ENCODE assay signal across 16 cellular contexts in genomic region chr20:1707588-1708449, GRCh38. TPM values are rescaled to one million over a fixed set of nuclear protein-coding genes. Genes with fewer than 3 reads are reported as not detected.
DNase-seq lines count a peak whose midpoint lies in the region; ATAC-seq, FAIRE-seq and TF ChIP-seq lines count a peak whose summit lies in the region.
"Had no signal": no experiment of that assay in that cellular context is flagged by ENCODE, and none has a peak within 500 bp of the region (broad histone marks: within the 10 kb centered on the region; RNA-seq: fewer than 3 reads in every experiment).

No MANE protein-coding gene starts in this region.

- no peak overlapping the region for H3K9ac ChIP-seq in GM12878 (ENCODE audit: control insufficient read depth, insufficient read depth, low read length)
- H3K9ac ChIP-seq: parathyroid adenoma had no signal

- TF ChIP-seq CTCF in GM12878 (IDR thresholded peaks at IDR 0.05 in 2 of 3, conservative IDR thresholded peaks at IDR 0.05 in 1 of 3; ENCODE audit: control insufficient read depth in 2 of 3, extremely low read depth in 1 of 3, insufficient read depth in 1 of 3, low read depth in 3 of 3, low read length in 3 of 3), result no peak

- H3K79me2 ChIP-seq in GM12878 (ENCODE audit: control insufficient read depth, insufficient read depth, low read length), result no peaks in the 10 kb centered on the region
- H3K79me2 ChIP-seq: parathyroid adenoma had no signal

- no peaks in the 10 kb centered on the region for H3K27me3 Mint-ChIP-seq in stimulated activated naive CD8-positive, alpha-beta T cell treated with anti-CD3 and anti-CD28 coated beads, Interleukin-15, amount 100 ng/mL, for 72 hours

- no peaks in the 10 kb centered on the region; a peak in 1 of 4 replicates for H3K27me3 ChIP-seq in GM12878 (replicated peaks in 1 of 2; ENCODE audit: control insufficient read depth in 2 of 2, insufficient read depth in 2 of 2, low read length in 1 of 2)

- FAIRE-seq in GM12878 (lab: Jason Lieb, UNC), result no peak
- FAIRE-seq: RCC 7860 had no signal

- peaks cover 30% of the 10 kb centered on the region for H3K4me1 Mint-ChIP-seq in stimulated activated naive CD8-positive, alpha-beta T cell treated with anti-CD3 and anti-CD28 coated beads, Interleukin-15, amount 100 ng/mL, for 72 hours

- intact Hi-C loops in GM12878 (cut with micrococcal nuclease; ENCODE audit: unreplicated experiment), result no loop called here

- in situ Hi-C loops in GM12878 (cut with MboI), result no loop called here

- 11% methylated on average over 6 of the region's 6 CpGs for WGBS in GM12878 (ENCODE audit: insufficient coverage, insufficient replicate concordance, low lambda C conversion rate, missing lambda C conversion rate)

- SMC1A ChIA-PET in GM12878 (lab: Charles Lee; ENCODE audit: uncharacterized antibody, unreplicated experiment), result interaction anchor here (0.9 kb wide), 1 partner anchor 27 kb away, joined by 3 read pairs; no protein-coding TSS in a partner anchor

- peaks cover 8 to 25% of the 10 kb centered on the region in 2 donors for H3K9me3 Mint-ChIP-seq in stimulated activated naive CD8-positive, alpha-beta T cell treated with anti-CD3 and anti-CD28 coated beads, Interleukin-15, amount 100 ng/mL, for 72 hours

- TF ChIP-seq EP300 in GM12878 (IDR thresholded peaks at IDR 0.05; ENCODE audit: borderline replicate concordance in 1 of 2, control insufficient read depth in 1 of 2, low read depth in 2 of 2, low read length in 2 of 2), result no peak

- TF ChIP-seq POLR2A in GM12878 (IDR thresholded peaks at IDR 0.05; ENCODE audit: low read depth, low read length), result no peak

- H3K27ac ChIP-seq in GM12878 (ENCODE audit: control insufficient read depth, insufficient read depth), result no peak overlapping the region
- H3K27ac ChIP-seq: adrenal gland, parathyroid adenoma had no signal

- CTCF ChIA-PET in GM12878 (lab: Yijun Ruan, JAX), result interaction anchor here (1.9 kb wide), 1 partner anchor 27 kb away, joined by 5 read pairs; no protein-coding TSS in a partner anchor

- H3K4me2 ChIP-seq in GM12878 (ENCODE audit: control insufficient read depth, insufficient read depth), result 0 out of 2 replicates have a peak overlapping the region, but pooled peaks have one; percentile 2

- POLR2A ChIA-PET in GM12878 (lab: Charles Lee), result no interaction called here

- BruUV-seq in GM12878 (replicated peaks; lab: Mats Ljungman, UMichigan), result no TSS peak

- peak overlapping the region; percentile 42 to 89 for H3K27ac Mint-ChIP-seq in stimulated activated naive CD8-positive, alpha-beta T cell treated with anti-CD3 and anti-CD28 coated beads, Interleukin-15, amount 100 ng/mL, for 72 hours

- peaks cover 3% of the 10 kb centered on the region for H3K4me1 ChIP-seq in GM12878 (ENCODE audit: control insufficient read depth, insufficient read depth, low read length)
- H3K4me1 ChIP-seq: adrenal gland, parathyroid adenoma had no signal

- DNase-seq in stimulated activated naive CD8-positive, alpha-beta T cell treated with anti-CD3 and anti-CD28 coated beads, Interleukin-15, amount 100 ng/mL, for 72 hours, result no peak
- DNase-seq in stimulated activated naive CD8-positive, alpha-beta T cell treated with anti-CD3 and anti-CD28 coated beads, Interleukin-15, Interleukin-2, amounts not matched to agents 100 U/mL and 50 U/mL, for 24 hours, result no peak
- peak; percentile 23 for DNase-seq in SIG-M5 (lab: John Stamatoyannopoulos, UW)
- DNase-seq in GM12878 (ENCODE audit: low read depth, low spot score), result no peak
- DNase-seq in iPS-NIHi7 (ENCODE audit: extremely low spot score), result no peak
- no peak for DNase-seq in left lobe of liver (ENCODE audit: low spot score)
- DNase-seq: adrenal gland, head of caudate nucleus, kidney glomerular epithelial cell, NCI-H146 had no signal

- H3K36me3 ChIP-seq in GM12878 (ENCODE audit: control insufficient read depth in 2 of 2, insufficient read depth in 2 of 2, low read length in 1 of 2), result no peaks in the 10 kb centered on the region
- H3K36me3 ChIP-seq: adrenal gland had no signal

- H3K9me3 ChIP-seq in GM12878 (replicated peaks; ENCODE audit: control insufficient read depth, insufficient read depth, low read length), result no peaks in the 10 kb centered on the region; the same call in 2 of the 3 replicates
- H3K9me3 ChIP-seq: adrenal gland had no signal

- H3K4me3 Mint-ChIP-seq in stimulated activated naive CD8-positive, alpha-beta T cell treated with anti-CD3 and anti-CD28 coated beads, Interleukin-15, amount 100 ng/mL, for 72 hours, result peak overlapping the region; percentile 39 to 67

- H3K4me3 ChIP-seq in GM12878, result no peak overlapping the region
- H3K4me3 ChIP-seq: adrenal gland had no signal

- RAD21 ChIA-PET in GM12878 (lab: Charles Lee; ENCODE audit: unreplicated experiment), result no interaction called here

- peak; percentile 37 for ATAC-seq in stimulated activated naive CD8-positive, alpha-beta T cell treated with anti-CD3 and anti-CD28 coated beads, Interleukin-15, amount 100 ng/mL, for 72 hours
- no peak for ATAC-seq in stimulated activated naive CD8-positive, alpha-beta T cell treated with anti-CD3 and anti-CD28 coated beads, Interleukin-15, Interleukin-2, amounts not matched to agents 100 U/mL and 50 U/mL, for 24 hours
- ATAC-seq in GM12878 (peak; percentile 41; the same call in 2 of the 3 replicates), HG03095 (IDR thresholded peaks at IDR 0.05; ENCODE audit: unreplicated experiment) (no peak), left lobe of liver (no peak), HG03565 (IDR thresholded peaks at IDR 0.05; ENCODE audit: unreplicated experiment) (no peak)

- no peaks in the 10 kb centered on the region for H4K20me1 ChIP-seq in GM12878 (ENCODE audit: control insufficient read depth, insufficient read depth)

- H2AFZ ChIP-seq in GM12878 (ENCODE audit: control insufficient read depth, low read depth, low read length), result no peak overlapping the region
- H2AFZ ChIP-seq: parathyroid adenoma had no signal

- no peak for TF ChIP-seq RAD21 in GM12878 (IDR thresholded peaks at IDR 0.05; ENCODE audit: insufficient read depth, low read depth, low read length)

TF ChIP-seq in GM12878, 131 proteins besides CTCF, POLR2A, EP300 and RAD21 (continues in another document):
- TF ChIP-seq USF1 (IDR thresholded peaks at IDR 0.05; ENCODE audit: borderline replicate concordance, extremely low read length, insufficient read depth, low read depth, low read length) (no peak), LARP7 (IDR thresholded peaks at IDR 0.05) (no peak), ZBTB33 (IDR thresholded peaks at IDR 0.05) (no peak), RBBP5 (conservative IDR thresholded peaks at IDR 0.05) (no peak), PAX5 (IDR thresholded peaks at IDR 0.05; ENCODE audit: borderline replicate concordance, low read depth, low read length) (no peak), TARDBP (IDR thresholded peaks at IDR 0.05; ENCODE audit: borderline replicate concordance) (no peak), NBN (IDR thresholded peaks at IDR 0.05) (no peak)

RNA-seq across cellular contexts. Expression of gene SIRPG, which starts 50.2 kb away (rescaled TPM):
- 16.1 and 19.4 TPM in 2 replicates for total RNA-seq in GM12878 (2013; cell fraction: nucleolus; rRNA removed)
- total RNA-seq in GM12878 (2014; rRNA removed) (2.6 and 4.3 TPM in 2 replicates), GM12878 (2014; rRNA removed; fragmentation: Illumina TruSeq; extraction: Trizol) (2.7 and 3.1 TPM in 2 replicates), GM12878 (2021) (3.4 and 4.0 TPM in 2 replicates), left lobe of liver (not detected)
- 3.2 TPM for polyA plus RNA-seq in GM12878 (2011; ENCODE audit: low read depth)
- polyA plus RNA-seq in GM12878 (2011; rRNA removed) (0.95 and 1.1 TPM in 2 replicates), GM12878 (2014; fragmentation: Illumina TruSeq; extraction: Trizol) (7.6 and 8.3 TPM in 2 replicates), GM12878 (2014; fragmentation: Nextera tagmentation; extraction: Ambion mirVana) (10 to 100 TPM; 10.0 to 13.0 TPM), GM12878 (2014; rRNA removed) (6.5 and 6.9 TPM in 2 replicates), GM12878 (2016; fragmentation: Nextera tagmentation; extraction: Ambion mirVana) (1 to 10 TPM; 2.9 to 4.0 TPM)
- polyA plus RNA-seq in GM12878 (2011; cell fraction: cytosol; rRNA removed), result 1.4 and 1.7 TPM in 2 replicates
- polyA plus RNA-seq in GM12878 (2011; cell fraction: nucleus; rRNA removed), result 0.79 and 0.86 TPM in 2 replicates
- 0.20 and 1.1 TPM in 2 replicates for polyA plus RNA-seq in GM12878 (2012)
- polyA minus RNA-seq in GM12878 (2011; rRNA and poly(A)+ RNA removed), result 0.51 and 0.62 TPM in 2 replicates
- not detected in 2 replicates for polyA minus RNA-seq in GM12878 (2011; cell fraction: cytosol; rRNA and poly(A)+ RNA removed)
- not detected in 2 replicates for polyA minus RNA-seq in GM12878 (2011; cell fraction: nucleus; rRNA and poly(A)+ RNA removed)
- total RNA-seq: NCI-H460, subcutaneous adipose tissue had no signal

Comparison
In these comparisons a context has a peak if more than half of its experiments do, and no peak if none do; other contexts are left out.
1. ATAC-seq: peak in stimulated activated naive CD8-positive, alpha-beta T cell treated with anti-CD3 and anti-CD28 coated beads, Interleukin-15, amount 100 ng/mL, for 72 hours (single experiment) and GM12878 (single experiment); none in stimulated activated naive CD8-positive, alpha-beta T cell treated with anti-CD3 and anti-CD28 coated beads, Interleukin-15, Interleukin-2, amounts not matched to agents 100 U/mL and 50 U/mL, for 24 hours (single experiment), HG03095 (single experiment), left lobe of liver (single experiment) and HG03565 (single experiment).